Comparison of ENCODE assay signal across 1 cellular context in the genomic region with DNA sequence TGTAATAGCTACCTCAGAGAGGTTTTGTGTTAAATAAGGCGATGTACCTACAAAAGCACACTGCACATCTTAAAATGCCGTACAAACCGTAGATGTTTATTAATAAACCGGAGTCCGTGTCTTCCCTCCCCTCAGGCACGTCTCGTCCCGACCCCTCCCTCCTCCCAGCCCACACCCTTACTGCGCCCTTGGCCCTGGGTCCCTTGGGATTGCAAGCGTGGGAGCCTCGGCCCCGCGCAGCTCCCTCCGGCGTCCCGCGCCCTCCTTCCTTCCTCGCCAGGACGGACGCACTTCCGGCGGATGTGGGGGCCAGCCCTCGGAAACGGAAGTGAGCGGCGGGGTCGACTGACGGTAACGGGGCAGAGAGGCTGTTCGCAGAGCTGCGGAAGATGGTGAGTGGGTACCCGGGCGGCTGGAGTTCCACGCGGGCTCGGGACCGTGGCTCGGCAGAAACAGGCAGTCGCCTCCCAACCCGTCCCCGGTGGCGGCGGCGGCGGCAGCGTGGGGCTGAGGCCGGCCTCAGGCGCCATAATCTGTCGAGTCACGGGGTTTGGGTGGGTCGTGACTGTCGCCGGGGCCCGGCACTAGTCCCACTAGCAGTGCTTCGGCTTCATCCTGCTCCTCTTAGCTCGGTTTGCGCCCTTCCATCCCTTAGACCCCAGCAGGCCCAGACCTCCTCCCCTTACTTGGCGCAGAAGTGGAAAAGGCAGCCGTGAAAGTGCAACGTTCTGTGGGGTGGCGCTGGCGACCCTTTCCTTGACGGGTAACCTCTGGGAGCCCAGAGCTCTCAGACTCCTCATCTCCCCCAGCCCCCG.
TF ChIP-seq lines count a peak whose summit lies in the region.

TSS of gene POMP (plus strand) at position 335 of the 815 bp plus-strand sequence. CDS start at position 390, 55 bp downstream.

TF ChIP-seq in K562, 482 proteins besides CTCF, POLR2A, EP300 and RAD21 (continued from another document and continues in another):
- TF ChIP-seq, protein P1, sequence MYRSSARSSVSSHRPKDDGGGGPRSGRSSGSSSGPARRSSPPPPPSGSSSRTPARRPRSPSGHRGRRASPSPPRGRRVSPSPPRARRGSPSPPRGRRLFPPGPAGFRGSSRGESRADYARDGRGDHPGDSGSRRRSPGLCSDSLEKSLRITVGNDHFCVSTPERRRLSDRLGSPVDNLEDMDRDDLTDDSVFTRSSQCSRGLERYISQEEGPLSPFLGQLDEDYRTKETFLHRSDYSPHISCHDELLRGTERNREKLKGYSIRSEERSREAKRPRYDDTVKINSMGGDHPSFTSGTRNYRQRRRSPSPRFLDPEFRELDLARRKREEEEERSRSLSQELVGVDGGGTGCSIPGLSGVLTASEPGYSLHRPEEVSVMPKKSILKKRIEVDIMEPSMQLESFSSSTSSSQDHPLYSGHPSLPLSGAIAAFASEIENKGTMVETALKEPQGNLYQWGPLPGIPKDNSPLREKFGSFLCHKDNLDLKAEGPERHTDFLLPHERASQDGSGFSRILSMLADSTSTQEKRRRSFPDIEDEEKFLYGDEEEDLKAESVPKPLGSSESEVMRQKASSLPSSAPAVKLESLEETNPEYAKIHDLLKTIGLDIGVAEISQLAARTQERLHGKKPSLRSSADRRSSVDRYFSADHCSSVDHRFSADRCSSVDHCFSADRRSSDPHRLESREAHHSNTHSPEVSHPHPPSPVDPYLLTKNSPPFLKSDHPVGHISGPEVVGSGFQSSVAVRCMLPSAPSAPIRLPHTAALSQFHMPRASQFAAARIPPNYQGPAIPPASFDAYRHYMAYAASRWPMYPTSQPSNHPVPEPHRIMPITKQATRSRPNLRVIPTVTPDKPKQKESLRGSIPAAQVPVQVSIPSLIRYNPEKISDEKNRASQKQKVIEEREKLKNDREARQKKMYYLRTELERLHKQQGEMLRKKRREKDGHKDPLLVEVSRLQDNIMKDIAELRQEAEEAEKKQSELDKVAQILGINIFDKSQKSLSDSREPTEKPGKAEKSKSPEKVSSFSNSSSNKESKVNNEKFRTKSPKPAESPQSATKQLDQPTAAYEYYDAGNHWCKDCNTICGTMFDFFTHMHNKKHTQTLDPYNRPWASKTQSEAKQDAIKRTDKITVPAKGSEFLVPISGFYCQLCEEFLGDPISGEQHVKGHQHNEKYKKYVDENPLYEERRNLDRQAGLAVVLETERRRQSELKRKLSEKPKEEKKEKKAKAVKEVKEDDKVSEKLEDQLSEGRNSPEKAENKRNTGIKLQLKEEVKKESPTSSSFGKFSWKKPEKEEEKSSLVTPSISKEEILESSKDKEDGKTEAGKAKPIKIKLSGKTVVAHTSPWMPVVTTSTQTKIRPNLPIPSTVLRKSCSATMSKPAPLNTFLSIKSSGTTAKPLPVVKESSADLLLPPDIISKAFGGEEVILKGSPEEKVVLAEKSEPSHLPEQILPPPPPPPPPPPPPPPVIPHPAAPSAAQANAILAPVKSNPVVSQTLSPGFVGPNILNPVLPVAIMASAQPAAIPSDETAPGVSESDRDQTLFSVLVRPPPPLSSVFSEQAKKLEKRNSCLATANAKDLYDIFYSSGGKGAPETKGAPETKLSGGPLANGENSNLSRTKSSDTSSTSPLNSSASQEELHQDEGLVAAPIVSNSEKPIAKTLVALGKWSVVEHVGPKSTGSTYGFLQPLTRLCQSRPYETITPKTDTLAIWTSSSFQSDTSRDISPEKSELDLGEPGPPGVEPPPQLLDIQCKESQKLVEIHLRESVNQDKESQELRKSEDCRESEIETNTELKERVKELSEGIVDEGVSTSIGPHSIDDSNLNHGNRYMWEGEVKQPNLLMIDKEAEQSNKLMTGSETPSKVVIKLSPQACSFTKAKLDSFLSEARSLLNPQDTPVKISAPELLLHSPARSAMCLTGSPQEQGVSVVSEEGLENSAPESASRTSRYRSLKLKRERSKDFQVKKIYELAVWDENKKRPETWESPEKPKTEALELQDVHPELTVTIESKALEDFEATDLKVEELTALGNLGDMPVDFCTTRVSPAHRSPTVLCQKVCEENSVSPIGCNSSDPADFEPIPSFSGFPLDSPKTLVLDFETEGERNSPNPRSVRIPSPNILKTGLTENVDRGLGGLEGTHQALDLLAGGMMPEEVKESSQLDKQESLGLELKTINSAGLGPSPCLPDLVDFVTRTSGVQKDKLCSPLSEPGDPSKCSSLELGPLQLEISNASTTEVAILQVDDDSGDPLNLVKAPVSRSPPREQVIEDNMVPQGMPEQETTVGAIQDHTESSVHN (IDR thresholded peaks at IDR 0.05; ENCODE audit: borderline replicate concordance in 1 of 2, low read depth in 1 of 2): no peak
- TF ChIP-seq ZKSCAN8 (CRISPR knock-in tag; IDR thresholded peaks at IDR 0.05) (no peak), CREB3L1 (IDR thresholded peaks at IDR 0.05; ENCODE audit: borderline replicate concordance, low read depth) (no peak; the same call in 1 of the 2 replicates), PHF21A (IDR thresholded peaks at IDR 0.05; ENCODE audit: borderline replicate concordance, low read depth) (no peak), IRF2 (CRISPR knock-in tag; IDR thresholded peaks at IDR 0.05) (no peak), STAT5A (IDR thresholded peaks at IDR 0.05; ENCODE audit: borderline replicate concordance, low read length) (no peak), CREB1 (IDR thresholded peaks at IDR 0.05) (no peak), CREB1 (CRISPR knock-in tag; IDR thresholded peaks at IDR 0.05) (peak; percentile 66), ZNF253 (CRISPR knock-in tag; conservative IDR thresholded peaks at IDR 0.05) (no peak), GABPB1 (CRISPR knock-in tag; IDR thresholded peaks at IDR 0.05) (peak; percentile 96), TRIM25 (IDR thresholded peaks at IDR 0.05; ENCODE audit: borderline replicate concordance) (no peak), TAL1 (IDR thresholded peaks at IDR 0.05) (no peak), BDP1 (IDR thresholded peaks at IDR 0.05; ENCODE audit: insufficient read depth, insufficient read length) (no peak), CBFB (CRISPR knock-in tag; IDR thresholded peaks at IDR 0.05) (no peak), ZNF589 (CRISPR knock-in tag; IDR thresholded peaks at IDR 0.05; ENCODE audit: low read depth) (no peak), NRF1 (conservative IDR thresholded peaks at IDR 0.05 in 1 of 2, IDR thresholded peaks at IDR 0.05 in 1 of 2) (peak; percentile 85 to 87), MYC (IDR thresholded peaks at IDR 0.05; ENCODE audit: low read depth, low read length) (peak; percentile 72), MYC (CRISPR knock-in tag; IDR thresholded peaks at IDR 0.05; ENCODE audit: borderline replicate concordance, low read depth) (0 out of 2 replicates have a peak, but pooled peaks have one; percentile 37), POLR2G (IDR thresholded peaks at IDR 0.05; ENCODE audit: low read depth, low read length) (peak; percentile 96), ZNF143 (CRISPR knock-in tag; IDR thresholded peaks at IDR 0.05) (no peak), ZNF586 (CRISPR knock-in tag; conservative IDR thresholded peaks at IDR 0.05) (no peak), MYBL2 (IDR thresholded peaks at IDR 0.05; ENCODE audit: low read depth) (no peak), MYBL2 (CRISPR knock-in tag; IDR thresholded peaks at IDR 0.05; ENCODE audit: borderline replicate concordance) (no peak), SAFB2 (IDR thresholded peaks at IDR 0.05; ENCODE audit: borderline replicate concordance, low read depth, low read length, severe bottlenecking) (no peak), ELK1 (CRISPR knock-in tag; IDR thresholded peaks at IDR 0.05) (no peak), JUN (IDR thresholded peaks at IDR 0.05; ENCODE audit: borderline replicate concordance, low read depth, low read length) (no peak), JUN (CRISPR knock-in tag; IDR thresholded peaks at IDR 0.05; ENCODE audit: borderline replicate concordance) (no peak), SRSF9 (IDR thresholded peaks at IDR 0.05; ENCODE audit: borderline replicate concordance, low read depth, low read length) (no peak)
- TF ChIP-seq, protein P2, sequence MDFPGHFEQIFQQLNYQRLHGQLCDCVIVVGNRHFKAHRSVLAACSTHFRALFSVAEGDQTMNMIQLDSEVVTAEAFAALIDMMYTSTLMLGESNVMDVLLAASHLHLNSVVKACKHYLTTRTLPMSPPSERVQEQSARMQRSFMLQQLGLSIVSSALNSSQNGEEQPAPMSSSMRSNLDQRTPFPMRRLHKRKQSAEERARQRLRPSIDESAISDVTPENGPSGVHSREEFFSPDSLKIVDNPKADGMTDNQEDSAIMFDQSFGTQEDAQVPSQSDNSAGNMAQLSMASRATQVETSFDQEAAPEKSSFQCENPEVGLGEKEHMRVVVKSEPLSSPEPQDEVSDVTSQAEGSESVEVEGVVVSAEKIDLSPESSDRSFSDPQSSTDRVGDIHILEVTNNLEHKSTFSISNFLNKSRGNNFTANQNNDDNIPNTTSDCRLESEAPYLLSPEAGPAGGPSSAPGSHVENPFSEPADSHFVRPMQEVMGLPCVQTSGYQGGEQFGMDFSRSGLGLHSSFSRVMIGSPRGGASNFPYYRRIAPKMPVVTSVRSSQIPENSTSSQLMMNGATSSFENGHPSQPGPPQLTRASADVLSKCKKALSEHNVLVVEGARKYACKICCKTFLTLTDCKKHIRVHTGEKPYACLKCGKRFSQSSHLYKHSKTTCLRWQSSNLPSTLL (IDR thresholded peaks at IDR 0.05): no peak
- TF ChIP-seq, protein P3, sequence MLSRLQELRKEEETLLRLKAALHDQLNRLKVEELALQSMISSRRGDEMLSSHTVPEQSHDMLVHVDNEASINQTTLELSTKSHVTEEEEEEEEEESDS (CRISPR knock-in tag; IDR thresholded peaks at IDR 0.05): no peak
- TF ChIP-seq, protein P4, sequence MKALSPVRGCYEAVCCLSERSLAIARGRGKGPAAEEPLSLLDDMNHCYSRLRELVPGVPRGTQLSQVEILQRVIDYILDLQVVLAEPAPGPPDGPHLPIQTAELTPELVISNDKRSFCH (CRISPR knock-in tag; IDR thresholded peaks at IDR 0.05): no peak
- TF ChIP-seq, protein P4 (tag; IDR thresholded peaks at IDR 0.05): no peak
- TF ChIP-seq, protein P5, sequence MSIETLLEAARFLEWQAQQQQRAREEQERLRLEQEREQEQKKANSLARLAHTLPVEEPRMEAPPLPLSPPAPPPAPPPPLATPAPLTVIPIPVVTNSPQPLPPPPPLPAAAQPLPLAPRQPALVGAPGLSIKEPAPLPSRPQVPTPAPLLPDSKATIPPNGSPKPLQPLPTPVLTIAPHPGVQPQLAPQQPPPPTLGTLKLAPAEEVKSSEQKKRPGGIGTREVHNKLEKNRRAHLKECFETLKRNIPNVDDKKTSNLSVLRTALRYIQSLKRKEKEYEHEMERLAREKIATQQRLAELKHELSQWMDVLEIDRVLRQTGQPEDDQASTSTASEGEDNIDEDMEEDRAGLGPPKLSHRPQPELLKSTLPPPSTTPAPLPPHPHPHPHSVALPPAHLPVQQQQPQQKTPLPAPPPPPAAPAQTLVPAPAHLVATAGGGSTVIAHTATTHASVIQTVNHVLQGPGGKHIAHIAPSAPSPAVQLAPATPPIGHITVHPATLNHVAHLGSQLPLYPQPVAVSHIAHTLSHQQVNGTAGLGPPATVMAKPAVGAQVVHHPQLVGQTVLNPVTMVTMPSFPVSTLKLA (conservative IDR thresholded peaks at IDR 0.05): peak; percentile 70 to 78; a peak in 3 of 4 replicates
- TF ChIP-seq, protein P6, sequence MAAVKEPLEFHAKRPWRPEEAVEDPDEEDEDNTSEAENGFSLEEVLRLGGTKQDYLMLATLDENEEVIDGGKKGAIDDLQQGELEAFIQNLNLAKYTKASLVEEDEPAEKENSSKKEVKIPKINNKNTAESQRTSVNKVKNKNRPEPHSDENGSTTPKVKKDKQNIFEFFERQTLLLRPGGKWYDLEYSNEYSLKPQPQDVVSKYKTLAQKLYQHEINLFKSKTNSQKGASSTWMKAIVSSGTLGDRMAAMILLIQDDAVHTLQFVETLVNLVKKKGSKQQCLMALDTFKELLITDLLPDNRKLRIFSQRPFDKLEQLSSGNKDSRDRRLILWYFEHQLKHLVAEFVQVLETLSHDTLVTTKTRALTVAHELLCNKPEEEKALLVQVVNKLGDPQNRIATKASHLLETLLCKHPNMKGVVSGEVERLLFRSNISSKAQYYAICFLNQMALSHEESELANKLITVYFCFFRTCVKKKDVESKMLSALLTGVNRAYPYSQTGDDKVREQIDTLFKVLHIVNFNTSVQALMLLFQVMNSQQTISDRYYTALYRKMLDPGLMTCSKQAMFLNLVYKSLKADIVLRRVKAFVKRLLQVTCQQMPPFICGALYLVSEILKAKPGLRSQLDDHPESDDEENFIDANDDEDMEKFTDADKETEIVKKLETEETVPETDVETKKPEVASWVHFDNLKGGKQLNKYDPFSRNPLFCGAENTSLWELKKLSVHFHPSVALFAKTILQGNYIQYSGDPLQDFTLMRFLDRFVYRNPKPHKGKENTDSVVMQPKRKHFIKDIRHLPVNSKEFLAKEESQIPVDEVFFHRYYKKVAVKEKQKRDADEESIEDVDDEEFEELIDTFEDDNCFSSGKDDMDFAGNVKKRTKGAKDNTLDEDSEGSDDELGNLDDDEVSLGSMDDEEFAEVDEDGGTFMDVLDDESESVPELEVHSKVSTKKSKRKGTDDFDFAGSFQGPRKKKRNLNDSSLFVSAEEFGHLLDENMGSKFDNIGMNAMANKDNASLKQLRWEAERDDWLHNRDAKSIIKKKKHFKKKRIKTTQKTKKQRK (IDR thresholded peaks at IDR 0.05; ENCODE audit: borderline replicate concordance, low read depth, low read length): no peak
